Comparison of ENCODE assay signal across 8 cellular contexts in genomic region chr19:46716013-46716671, GRCh38.
A peak's percentile ranks its signal among the peaks of the same experiment; 100 is the strongest.
DNase-seq lines count a peak whose midpoint lies in the region; ATAC-seq and TF ChIP-seq lines count a peak whose summit lies in the region.

No MANE protein-coding gene starts in this region.

- H3K27ac ChIP-seq in OCI-LY1 (ENCODE audit: low read depth, low read length, poor library complexity, severe bottlenecking) (peak overlapping the region; percentile 86), mucosa of rectum (ENCODE audit: low read depth in 2 of 2, low read length in 2 of 2) (peak overlapping the region; percentile 83 to 85)

- ATAC-seq in GM21423 (IDR thresholded peaks at IDR 0.05; ENCODE audit: unreplicated experiment) (no peak), HG02870 (IDR thresholded peaks at IDR 0.05; ENCODE audit: unreplicated experiment) (no peak)

- no peak; the same call in none of the 2 replicates for TF ChIP-seq CTCF in OCI-LY1 (IDR thresholded peaks at IDR 0.05; ENCODE audit: low read length)
- no peak for TF ChIP-seq CTCF in choroid plexus epithelial cell (conservative IDR thresholded peaks at IDR 0.05; ENCODE audit: low read depth, low read length)

- H3K27me3 ChIP-seq in OCI-LY1 (ENCODE audit: insufficient read depth, low read length) (no peaks in the 10 kb centered on the region), mucosa of rectum (ENCODE audit: control insufficient read depth in 2 of 2, insufficient read depth in 2 of 2, low read length in 2 of 2) (no peaks in the 10 kb centered on the region)

- 0 out of 2 replicates have a peak, but pooled peaks cover 5% of the 10 kb centered on the region for H3F3A ChIP-seq in OCI-LY1 (ENCODE audit: insufficient read depth, low read length)

- H3K9ac ChIP-seq in OCI-LY1 (ENCODE audit: low read length) (peak overlapping the region; percentile 87), mucosa of rectum (ENCODE audit: low read depth in 1 of 2, low read length in 2 of 2) (peak overlapping the region; percentile 78 to 83)

- peaks cover 60% of the 10 kb centered on the region for H3K4me1 ChIP-seq in OCI-LY1 (ENCODE audit: insufficient read depth, low read length, severe bottlenecking)
- peaks cover 22 to 29% of the 10 kb centered on the region in 2 donors for H3K4me1 ChIP-seq in mucosa of rectum (ENCODE audit: control insufficient read depth in 2 of 2, insufficient read depth in 2 of 2, low read length in 2 of 2)

- DNase-seq in EH (ENCODE audit: low read depth): peak; percentile 39
- no peak for DNase-seq in choroid plexus epithelial cell (ENCODE audit: low read depth)
- DNase-seq in SIG-M5 (lab: John Stamatoyannopoulos, UW): no peak
- no peak for DNase-seq in superior temporal gyrus (ENCODE audit: extremely low spot score)

- peak overlapping the region; percentile 97 for H3K4me2 ChIP-seq in OCI-LY1 (ENCODE audit: low read length)

- H3K79me2 ChIP-seq in OCI-LY1 (ENCODE audit: insufficient read depth, low read length): no peaks in the 10 kb centered on the region

- peaks cover 14% of the 10 kb centered on the region for H3K36me3 ChIP-seq in OCI-LY1 (ENCODE audit: insufficient read depth, low read length)
- H3K36me3 ChIP-seq in mucosa of rectum (ENCODE audit: control insufficient read depth in 2 of 2, insufficient read depth in 2 of 2, low read length in 2 of 2): peaks cover 8 to 10% of the 10 kb centered on the region in 2 donors

- no peak overlapping the region for H2AFZ ChIP-seq in OCI-LY1 (ENCODE audit: low read length)

- no peaks in the 10 kb centered on the region for H3K9me3 ChIP-seq in OCI-LY1 (ENCODE audit: low read length)
- H3K9me3 ChIP-seq in mucosa of rectum (ENCODE audit: control insufficient read depth in 2 of 2, low read length in 2 of 2): no peaks in the 10 kb centered on the region

- no peaks in the 10 kb centered on the region for H4K20me1 ChIP-seq in OCI-LY1 (ENCODE audit: insufficient read depth, low read length)

- H3K9me2 ChIP-seq in OCI-LY1 (ENCODE audit: low read depth, low read length): no peaks in the 10 kb centered on the region

- H3K4me3 ChIP-seq in OCI-LY1 (ENCODE audit: low read depth, low read length, poor library complexity, severe bottlenecking): peak overlapping the region; percentile 89
- H3K4me3 ChIP-seq in choroid plexus epithelial cell (ENCODE audit: low read depth, low read length): peak overlapping the region; percentile 81
- peak overlapping the region; percentile 85 to 90 for H3K4me3 ChIP-seq in mucosa of rectum (ENCODE audit: low read length in 2 of 2)
